ENCODE assay signal across 15 cellular contexts in the genomic region with DNA sequence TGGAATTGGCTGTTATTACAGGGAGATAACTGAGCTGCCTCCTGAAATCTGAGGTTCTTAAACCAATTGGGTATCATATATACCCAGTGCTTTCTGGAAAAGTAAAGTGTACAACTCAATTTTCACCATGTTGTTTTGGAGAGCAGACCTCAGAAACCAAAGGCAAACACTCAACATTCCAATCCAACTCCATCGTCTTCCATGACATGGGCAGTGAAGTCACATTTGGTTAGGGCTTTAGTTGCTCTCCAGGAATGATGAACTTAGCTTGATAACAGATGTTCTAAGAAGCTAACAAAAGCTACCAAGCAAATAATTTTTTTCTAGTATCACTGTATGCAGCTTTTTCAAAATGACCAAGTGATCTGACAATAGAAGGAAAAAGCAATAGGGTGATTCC.
"Had no signal": no experiment of that assay in that cellular context is flagged by ENCODE, and none has a peak within 500 bp of the region (broad histone marks: within the 10 kb centered on the region; RNA-seq: fewer than 3 reads in every experiment).

No MANE protein-coding gene starts in this region.

- H3K9me3 Mint-ChIP-seq: activated CD4-positive, alpha-beta memory T cell treated with anti-CD3 and anti-CD28 coated beads for 36 hours; activated naive CD8-positive, alpha-beta T cell treated with anti-CD3 and anti-CD28 coated beads, Interleukin-2, amount 50 U/mL, for 24 hours; activated T-cell treated with anti-CD3 and anti-CD28 coated beads, Interleukin-2, amount 50 U/mL, for 4 hours; memory B cell; nephron progenitor cell; type B pancreatic cell had no signal

- H3K27me3 Mint-ChIP-seq: type B pancreatic cell had no signal

- H3K4me3 Mint-ChIP-seq: activated CD4-positive, alpha-beta memory T cell treated with anti-CD3 and anti-CD28 coated beads for 36 hours; activated naive CD8-positive, alpha-beta T cell treated with anti-CD3 and anti-CD28 coated beads, Interleukin-2, amount 50 U/mL, for 24 hours; activated T-cell treated with anti-CD3 and anti-CD28 coated beads, Interleukin-2, amount 50 U/mL, for 4 hours; central memory CD8-positive, alpha-beta T cell; memory B cell; nephron progenitor cell; type B pancreatic cell had no signal

- H3K36me3 Mint-ChIP-seq: activated CD4-positive, alpha-beta memory T cell treated with anti-CD3 and anti-CD28 coated beads for 36 hours; memory B cell; type B pancreatic cell had no signal

- H3K27ac Mint-ChIP-seq: activated CD4-positive, alpha-beta memory T cell treated with anti-CD3 and anti-CD28 coated beads for 36 hours; activated naive CD8-positive, alpha-beta T cell treated with anti-CD3 and anti-CD28 coated beads, Interleukin-2, amount 50 U/mL, for 24 hours; memory B cell; nephron progenitor cell; type B pancreatic cell had no signal

- H3K4me1 Mint-ChIP-seq: activated naive CD8-positive, alpha-beta T cell treated with anti-CD3 and anti-CD28 coated beads, Interleukin-2, amount 50 U/mL, for 24 hours; central memory CD8-positive, alpha-beta T cell; memory B cell had no signal

- DNase-seq: activated CD4-positive, alpha-beta memory T cell treated with anti-CD3 and anti-CD28 coated beads for 36 hours; activated naive CD8-positive, alpha-beta T cell treated with anti-CD3 and anti-CD28 coated beads, Interleukin-2, amount 50 U/mL, for 24 hours; activated T-cell treated with anti-CD3 and anti-CD28 coated beads, Interleukin-2, amount 50 U/mL, for 4 hours; body of pancreas; dermis blood vessel endothelial cell; foreskin keratinocyte; head of caudate nucleus; islet precursor cell; left ventricle myocardium inferior; nephron progenitor cell; stimulated activated CD4-positive, alpha-beta T cell treated with anti-CD3 and anti-CD28 coated beads, Interleukin-12 subunit alpha, Interleukin-12 subunit beta, amount 100 ng/mL, for 4 hours; stimulated activated naive CD4-positive, alpha-beta T cell treated with Interleukin-2 at 50 U/mL for 16 hours had no signal
